ENCODE assay signal across 10 cellular contexts in the genomic region with DNA sequence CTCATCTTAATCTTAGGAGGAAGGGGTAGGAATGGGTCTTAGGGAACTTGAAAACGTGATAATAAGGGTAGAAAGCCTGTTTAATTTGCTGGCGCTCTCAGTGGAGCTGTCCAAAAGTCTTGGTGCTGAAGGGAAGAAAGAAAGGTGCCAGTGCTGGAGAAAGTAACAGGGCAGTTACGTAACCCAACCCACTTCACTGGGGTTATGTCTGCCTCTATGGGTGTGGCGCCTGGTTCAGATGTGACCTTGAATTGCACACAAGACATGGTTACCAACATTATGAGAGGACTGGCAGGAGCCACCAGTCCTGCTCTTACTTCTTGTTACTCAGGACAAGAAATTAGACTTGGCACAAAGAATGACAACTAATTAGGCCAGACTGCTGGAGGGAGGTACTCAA. TPM values are rescaled to one million over a fixed set of nuclear protein-coding genes. Genes with fewer than 3 reads are reported as not detected.
DNase-seq lines count a peak whose midpoint lies in the region; ATAC-seq and TF ChIP-seq lines count a peak whose summit lies in the region.
"Had no signal": no experiment of that assay in that cellular context is flagged by ENCODE, and none has a peak within 500 bp of the region (broad histone marks: within the 10 kb centered on the region; RNA-seq: fewer than 3 reads in every experiment).

No MANE protein-coding gene starts in this region.

- H3K36me3 Mint-ChIP-seq in activated CD4-positive, alpha-beta memory T cell treated with anti-CD3 and anti-CD28 coated beads, Interleukin-2, amount 10 ng/mL, durations not matched to agents 7 days and 5 days (ENCODE audit: low read depth) = no peaks in the 10 kb centered on the region
- H3K36me3 Mint-ChIP-seq: activated naive CD8-positive, alpha-beta T cell had no signal

- no peak for TF ChIP-seq CTCF in ascending aorta (IDR thresholded peaks at IDR 0.05)

- H3K27ac ChIP-seq in ascending aorta = no peak overlapping the region

- H3K36me3 ChIP-seq in ascending aorta = no peaks in the 10 kb centered on the region

- CTCF ChIA-PET in activated CD4-positive, alpha-beta memory T cell treated with anti-CD3 and anti-CD28 coated beads, Interleukin-2, amount 10 ng/mL, durations not matched to agents 7 days and 5 days (lab: Charles Lee) = no interaction called here

- H3K27me3 Mint-ChIP-seq in activated CD4-positive, alpha-beta memory T cell treated with anti-CD3 and anti-CD28 coated beads, Interleukin-2, amount 10 ng/mL, durations not matched to agents 7 days and 5 days = peaks cover 58% of the 10 kb centered on the region

- ATAC-seq in GM21515 (IDR thresholded peaks at IDR 0.05; ENCODE audit: unreplicated experiment) = no peak
- ATAC-seq in HG02938 (IDR thresholded peaks at IDR 0.05; ENCODE audit: unreplicated experiment) = no peak

- H3K27ac Mint-ChIP-seq in activated CD4-positive, alpha-beta memory T cell treated with anti-CD3 and anti-CD28 coated beads, Interleukin-2, amount 10 ng/mL, durations not matched to agents 7 days and 5 days = no peak overlapping the region
- H3K27ac Mint-ChIP-seq: activated naive CD8-positive, alpha-beta T cell had no signal

- no peaks in the 10 kb centered on the region for H3K9me3 Mint-ChIP-seq in activated CD4-positive, alpha-beta memory T cell treated with anti-CD3 and anti-CD28 coated beads, Interleukin-2, amount 10 ng/mL, durations not matched to agents 7 days and 5 days

- no peak overlapping the region for H3K4me3 Mint-ChIP-seq in activated CD4-positive, alpha-beta memory T cell treated with anti-CD3 and anti-CD28 coated beads, Interleukin-2, amount 10 ng/mL, durations not matched to agents 7 days and 5 days
- H3K4me3 Mint-ChIP-seq: activated naive CD8-positive, alpha-beta T cell had no signal

- no peaks in the 10 kb centered on the region for H3K27me3 ChIP-seq in ascending aorta

- H3K4me1 Mint-ChIP-seq in activated CD4-positive, alpha-beta memory T cell treated with anti-CD3 and anti-CD28 coated beads, Interleukin-2, amount 10 ng/mL, durations not matched to agents 7 days and 5 days = peaks cover 2% of the 10 kb centered on the region

- DNase-seq in AML-193 (lab: John Stamatoyannopoulos, UW) = peak; percentile 13 to 30
- DNase-seq in HuH-7 (ENCODE audit: low spot score) = peak; percentile 56
- DNase-seq in activated CD4-positive, alpha-beta memory T cell treated with anti-CD3 and anti-CD28 coated beads, Interleukin-2, amount 10 ng/mL, durations not matched to agents 7 days and 5 days = peak; percentile 19
- peak; percentile 33 for DNase-seq in iris pigment epithelial cell (ENCODE audit: low read depth)
- no peak for DNase-seq in ascending aorta (ENCODE audit: low spot score in 2 of 2)
- no peak for DNase-seq in C1 segment of cervical spinal cord (lab: John Stamatoyannopoulos, UW)
- DNase-seq: occipital lobe had no signal

- no peaks in the 10 kb centered on the region for H3K4me1 ChIP-seq in ascending aorta

- intact Hi-C loops in ascending aorta (cut with DNase I) = no loop called here

- no peaks in the 10 kb centered on the region for H3K9me3 ChIP-seq in ascending aorta

- POLR2A ChIA-PET in activated CD4-positive, alpha-beta memory T cell treated with anti-CD3 and anti-CD28 coated beads, Interleukin-2, amount 10 ng/mL, durations not matched to agents 7 days and 5 days (lab: Charles Lee) = no interaction called here

- no peak overlapping the region for H3K4me3 ChIP-seq in ascending aorta

RNA-seq across cellular contexts. Expression of gene GPATCH2L, which starts 18.6 kb away (rescaled TPM):
- total RNA-seq in activated CD4-positive, alpha-beta memory T cell treated with anti-CD3 and anti-CD28 coated beads, Interleukin-2, amount 10 ng/mL, durations not matched to agents 7 days and 5 days = 10 to 100 TPM; 57.3 to 58.6 TPM
- total RNA-seq in ascending aorta = 40.3 TPM

Comparison
In these comparisons a context has a peak if more than half of its experiments do, and no peak if none do; other contexts are left out.
1. DNase-seq: peak in AML-193 (2 of 2), HuH-7 (single experiment), activated CD4-positive, alpha-beta memory T cell treated with anti-CD3 and anti-CD28 coated beads, Interleukin-2, amount 10 ng/mL, durations not matched to agents 7 days and 5 days (single experiment) and iris pigment epithelial cell (single experiment); none in ascending aorta (0 of 2) and C1 segment of cervical spinal cord (0 of 14).